11 cellular contexts compared by ENCODE assay signal in the genomic region with DNA sequence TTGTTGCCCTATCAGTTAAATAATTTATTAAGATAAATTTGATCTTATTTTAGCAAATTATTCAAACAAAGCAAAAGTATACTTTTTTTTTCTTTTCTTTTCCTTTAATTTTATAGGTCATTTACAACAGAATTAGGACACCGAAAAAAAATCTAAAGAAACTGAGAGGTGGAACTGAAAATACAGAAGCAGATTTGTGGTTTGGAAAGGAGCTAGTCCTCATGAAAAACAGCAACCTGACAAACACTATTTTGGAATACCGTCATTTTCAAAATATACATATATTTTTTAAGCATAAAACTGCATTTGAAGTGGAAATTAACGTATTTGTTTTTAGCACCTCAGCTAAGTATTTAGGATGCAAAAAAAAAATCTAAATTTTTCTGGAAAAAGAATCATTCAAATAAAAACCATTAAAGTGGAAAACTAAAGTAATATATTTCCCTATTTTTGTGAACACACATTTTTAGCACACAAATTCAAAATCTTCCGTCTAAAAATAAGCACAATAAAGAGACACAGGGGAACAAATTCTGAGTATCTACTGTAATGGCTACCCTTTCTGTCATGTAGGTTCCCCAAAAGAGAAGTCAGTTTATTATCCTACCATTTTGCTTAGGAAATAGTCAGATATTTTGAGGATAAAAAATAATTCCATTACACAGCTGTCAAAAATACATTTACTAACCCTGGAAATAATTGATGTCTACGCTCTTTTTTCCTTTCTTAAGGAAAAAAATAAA. TPM values are rescaled to one million over a fixed set of nuclear protein-coding genes. Genes with fewer than 3 reads are reported as not detected.
A peak's percentile ranks its signal among the peaks of the same experiment; 100 is the strongest.
DNase-seq lines count a peak whose midpoint lies in the region; ATAC-seq and TF ChIP-seq lines count a peak whose summit lies in the region.
"Had no signal": no experiment of that assay in that cellular context is flagged by ENCODE, and none has a peak within 500 bp of the region (broad histone marks: within the 10 kb centered on the region; RNA-seq: fewer than 3 reads in every experiment).

No MANE protein-coding gene starts in this region.

- in situ Hi-C loops in GM23248 (cut with MboI): no loop called here

- no peak overlapping the region for H3K27ac ChIP-seq in GM23248
- peak overlapping the region in 55 of 59 donors; percentile 4 to 99 (median 98) for H3K27ac ChIP-seq in dorsolateral prefrontal cortex
- no peak overlapping the region for H3K27ac ChIP-seq in vagina
- H3K27ac ChIP-seq: parathyroid adenoma, PC-9 had no signal

- peaks cover 71% of the 10 kb centered on the region for H3K79me2 ChIP-seq in GM23248 (ENCODE audit: insufficient read depth)

- no peak for TF ChIP-seq POLR2A in vagina (IDR thresholded peaks at IDR 0.05)

- no peaks in the 10 kb centered on the region for H3F3A ChIP-seq in GM23248 (ENCODE audit: insufficient read depth)

- H3K9me2 ChIP-seq in GM23248 (ENCODE audit: insufficient read depth): no peaks in the 10 kb centered on the region

- peaks cover 20% of the 10 kb centered on the region for H3K4me1 ChIP-seq in GM23248 (ENCODE audit: insufficient read depth)
- H3K4me1 ChIP-seq in vagina: peaks cover 22% of the 10 kb centered on the region
- H3K4me1 ChIP-seq: parathyroid adenoma had no signal

- ATAC-seq in GM19395 (IDR thresholded peaks at IDR 0.05; ENCODE audit: unreplicated experiment) (no peak), GM21529 (IDR thresholded peaks at IDR 0.05; ENCODE audit: unreplicated experiment) (no peak)

- peak overlapping the region; percentile 96 for H3K4me2 ChIP-seq in GM23248 (ENCODE audit: unreplicated experiment)
- H3K4me2 ChIP-seq: PC-9 had no signal

- H3K9ac ChIP-seq in GM23248: 0 out of 2 replicates have a peak overlapping the region, but pooled peaks have one; percentile 2
- H3K9ac ChIP-seq: parathyroid adenoma had no signal

- H2AFZ ChIP-seq in GM23248: 0 out of 2 replicates have a peak overlapping the region, but pooled peaks have one; percentile 0
- H2AFZ ChIP-seq: parathyroid adenoma, PC-9 had no signal

- DNase-seq in GM23248 (no peak), NOMO-1 treated with DMSO at 0.1 percent for 48 hours (lab: John Stamatoyannopoulos, UW; ENCODE audit: unreplicated experiment) (peak; percentile 36), dorsolateral prefrontal cortex (no peak), pons (ENCODE audit: low spot score) (peak; percentile 59), vagina (ENCODE audit: extremely low spot score in 2 of 2) (no peak)
- DNase-seq: activated CD4-positive, alpha-beta memory T cell treated with anti-CD3 and anti-CD28 coated beads, Interleukin-2, amount 10 ng/mL, durations not matched to agents 7 days and 5 days; anterior cingulate cortex; PC-9 had no signal

- intact Hi-C loops in dorsolateral prefrontal cortex (cut with DNase I) (loop anchor here (5.0 kb wide), 2 partner anchors 55 to 135 kb away; no protein-coding TSS in a partner anchor), vagina (cut with DNase I) (no loop called here)

- H3K27me3 ChIP-seq in GM23248 (replicated peaks; ENCODE audit: insufficient read depth) (no peaks in the 10 kb centered on the region), dorsolateral prefrontal cortex (no peaks in the 10 kb centered on the region), vagina (no peaks in the 10 kb centered on the region)

- TF ChIP-seq CTCF in dorsolateral prefrontal cortex (IDR thresholded peaks at IDR 0.05 in 54 of 56, conservative IDR thresholded peaks at IDR 0.05 in 2 of 56; ENCODE audit: low read depth in 1 of 56, partially characterized antibody in 56 of 56) (no peak), vagina (IDR thresholded peaks at IDR 0.05) (no peak)

- WGBS in GM23248 (ENCODE audit: low coverage in 1 of 2, low lambda C conversion rate in 2 of 2, missing lambda C conversion rate in 2 of 2), 2 experiments: 78 to 80% methylated on average over 5 of the region's 5 CpGs

- H4K20me1 ChIP-seq in GM23248 (ENCODE audit: insufficient read depth): no peaks in the 10 kb centered on the region

- H3K9me3 ChIP-seq in GM23248 (ENCODE audit: low read depth) (no peaks in the 10 kb centered on the region), vagina (no peaks in the 10 kb centered on the region)

- peak overlapping the region; percentile 89 for H3K4me3 ChIP-seq in GM23248
- H3K4me3 ChIP-seq in dorsolateral prefrontal cortex: peak overlapping the region; percentile 70 to 96 (median 88)
- H3K4me3 ChIP-seq in vagina: peak overlapping the region in 1 of 2 donors; percentile 83
- H3K4me3 ChIP-seq: PC-9 had no signal

- no peaks in the 10 kb centered on the region; the same call in 1 of the 2 replicates for H3K36me3 ChIP-seq in GM23248 (ENCODE audit: low read depth)
- H3K36me3 ChIP-seq in vagina: no peaks in the 10 kb centered on the region

RNA-seq across cellular contexts. Expression of a gene that starts 2.7 kb away (rescaled TPM):
- total RNA-seq in GM23248 (2014; rRNA removed; shearing (Covaris generic)): 32.4 and 50.2 TPM in 2 replicates
- 25.8 and 30.4 TPM in 2 replicates for polyA plus RNA-seq in GM23248 (2016; fragmentation: Nextera tagmentation; extraction: Ambion mirVana)
- total RNA-seq in dorsolateral prefrontal cortex (100 to 1,000 TPM; 151 to 514 (median 261) TPM), vagina (34.9 TPM)

Comparison
In these comparisons a context has a peak if more than half of its experiments do, and no peak if none do; other contexts are left out.
1. DNase-seq: peak in NOMO-1 treated with DMSO at 0.1 percent for 48 hours (single experiment) and pons (single experiment); none in GM23248 (single experiment), dorsolateral prefrontal cortex (0 of 10) and vagina (0 of 2).
2. H3K27ac ChIP-seq: peak in dorsolateral prefrontal cortex (55 of 59); none in GM23248 (single experiment) and vagina (single experiment).